8 cellular contexts compared by ENCODE assay signal in the genomic region with DNA sequence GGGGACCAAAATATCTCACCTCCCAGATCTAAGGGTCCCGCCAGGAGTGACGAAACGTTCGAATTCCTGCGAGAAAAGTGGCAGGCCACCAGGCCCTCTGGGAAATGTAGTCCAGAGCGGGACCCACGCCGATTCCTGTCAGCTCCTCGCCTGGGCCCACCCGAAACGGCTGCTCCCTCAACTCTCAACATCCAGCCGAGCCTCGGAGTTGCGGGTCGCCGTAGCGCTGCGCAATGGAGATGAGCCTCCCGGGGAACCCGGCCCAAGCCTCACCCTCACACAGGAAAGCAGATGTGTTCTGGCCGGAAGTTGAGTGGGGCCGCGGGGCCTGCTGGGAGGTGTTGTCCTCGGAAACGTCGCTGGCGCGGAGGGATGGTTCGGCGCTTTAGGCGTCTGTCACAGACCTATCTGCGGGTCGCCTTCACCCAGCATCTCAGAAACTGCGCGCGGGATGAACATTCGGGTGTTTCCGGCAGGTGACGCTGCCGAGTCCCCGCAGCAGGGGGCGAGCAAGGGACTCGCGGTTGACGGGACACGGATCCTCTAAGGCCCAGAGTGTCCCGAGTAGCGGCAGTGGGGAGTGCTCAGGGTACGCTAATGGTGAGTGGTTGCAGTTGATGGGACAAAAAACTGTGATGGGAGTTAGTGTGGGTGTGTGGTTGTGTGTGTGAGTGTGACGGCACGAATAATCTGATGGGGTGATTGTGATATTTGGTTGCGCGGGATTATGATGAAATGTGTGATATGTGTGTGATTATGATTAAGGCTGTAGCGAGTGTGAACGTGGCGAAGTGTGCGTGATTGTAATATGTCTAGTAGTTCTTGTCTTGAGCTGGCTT. TPM values are rescaled to one million over a fixed set of nuclear protein-coding genes. Genes with fewer than 3 reads are reported as not detected.
DNase-seq lines count a peak whose midpoint lies in the region; ATAC-seq, FAIRE-seq and TF ChIP-seq lines count a peak whose summit lies in the region.

A gene (plus strand): TSS at position 341 of the 839 bp plus-strand sequence. CDS start 6,439 bp downstream, outside the sequence.
A gene (minus strand): TSS at position 300 of the 839 bp plus-strand sequence. CDS start 1,124 bp downstream, outside the sequence.

- no peaks in the 10 kb centered on the region for H3K27me3 Mint-ChIP-seq in activated B cell treated with CpG ODN at 0.5 μM for 24 hours

- H3K9me3 Mint-ChIP-seq in activated B cell treated with CpG ODN at 0.5 μM for 24 hours: peaks cover 9% of the 10 kb centered on the region

- no peaks in the 10 kb centered on the region for H3K27me3 ChIP-seq in small intestine (ENCODE audit: control insufficient read depth in 2 of 2, insufficient read depth in 2 of 2, low read length in 2 of 2)

- TF ChIP-seq CTCF in GM12865 (IDR thresholded peaks at IDR 0.05; ENCODE audit: insufficient read depth, low read depth, low read length, missing control alignments): peak; percentile 59
- no peak for TF ChIP-seq CTCF in activated B cell treated with CpG ODN at 0.5 μM for 24 hours (IDR thresholded peaks at IDR 0.05)
- TF ChIP-seq CTCF in cardiac fibroblast (IDR thresholded peaks at IDR 0.05; ENCODE audit: low read depth, low read length): peak; percentile 79

- peak within 1 kb of the TSS; percentile 91 for H3K4me3 Mint-ChIP-seq in activated B cell treated with CpG ODN at 0.5 μM for 24 hours

- no peak for FAIRE-seq in small intestine (lab: Jason Lieb, UNC)

- H3K36me3 ChIP-seq in small intestine (ENCODE audit: control insufficient read depth in 2 of 2, insufficient read depth in 2 of 2, low read length in 2 of 2): peaks cover 2% of the 10 kb centered on the region in 2 donors

- intact Hi-C loops in activated B cell treated with CpG ODN at 0.5 μM for 24 hours (cut with micrococcal nuclease): loop anchor here (1.0 to 10.0 kb wide), 14 partner anchors 57 to 553 kb away; a partner anchor contains a TSS

- peaks cover 0 to 3% of the 10 kb centered on the region in 2 donors for H3K4me1 ChIP-seq in small intestine (ENCODE audit: control insufficient read depth in 2 of 2, insufficient read depth in 1 of 2, low read depth in 1 of 2, low read length in 1 of 2)

- CTCF ChIA-PET in activated B cell treated with CpG ODN at 0.5 μM for 24 hours (lab: Charles Lee): no interaction called here

- H3K4me3 ChIP-seq in GM12865 (ENCODE audit: low read depth, low read length) (peak within 1 kb of the TSS; percentile 73), cardiac fibroblast (replicated peaks in 1 of 2; ENCODE audit: low read depth in 2 of 2, low read length in 2 of 2) (peak within 1 kb of the TSS; percentile 87 to 94), small intestine (ENCODE audit: low read depth in 1 of 2, low read length in 2 of 2) (peak within 1 kb of the TSS; percentile 76 to 81)

- DNase-seq in GM12865 (ENCODE audit: low read depth): peak; percentile 94
- peak; percentile 73 to 82 for DNase-seq in NCI-H1930 (lab: John Stamatoyannopoulos, UW)
- peak; percentile 87 for DNase-seq in activated B cell treated with CpG ODN at 0.5 μM for 24 hours
- peak; percentile 90 to 92 for DNase-seq in cardiac fibroblast (ENCODE audit: low read depth in 2 of 2)
- DNase-seq in iPS-NIHi7 (ENCODE audit: extremely low spot score): peak; percentile 89
- peak; percentile 83 for DNase-seq in small intestine
- DNase-seq in SW480 (ENCODE audit: low spot score): no peak

- peaks cover 26% of the 10 kb centered on the region for H3K4me1 Mint-ChIP-seq in activated B cell treated with CpG ODN at 0.5 μM for 24 hours

- no peaks in the 10 kb centered on the region for H3K9me3 ChIP-seq in small intestine (ENCODE audit: control insufficient read depth, low read depth)

- H3K27ac ChIP-seq in small intestine (ENCODE audit: low read depth in 1 of 2, low read length in 1 of 2): peak within 1 kb of the TSS; percentile 78 to 100

- peaks cover 63% of the 10 kb centered on the region for H3K36me3 Mint-ChIP-seq in activated B cell treated with CpG ODN at 0.5 μM for 24 hours (ENCODE audit: low read depth)

- WGBS in small intestine, 3 donors: 0 to 2% (median 1%) methylated on average over 57 of the region's 57 CpGs

- ATAC-seq in HG02678 (IDR thresholded peaks at IDR 0.05; ENCODE audit: unreplicated experiment) (peak; percentile 93), activated B cell treated with CpG ODN at 0.5 μM for 24 hours (ENCODE audit: low read depth) (peak; percentile 93)

- POLR2A ChIA-PET in activated B cell treated with CpG ODN at 0.5 μM for 24 hours (lab: Charles Lee): interaction anchor here (0.8 to 1.2 kb wide), 6 partner anchors 66 to 553 kb away, joined by 3 to 8 read pairs (median 3); a partner anchor contains a TSS

- peak within 1 kb of the TSS; percentile 91 for H3K27ac Mint-ChIP-seq in activated B cell treated with CpG ODN at 0.5 μM for 24 hours

RNA-seq across cellular contexts. Expression of the first gene that starts in this region (rescaled TPM):
- 12.0 and 13.4 TPM in 2 replicates for total RNA-seq in activated B cell treated with CpG ODN at 0.5 μM for 24 hours
- polyA plus RNA-seq in small intestine: 1 to 10 TPM; 1.8 to 2.9 (median 2.7) TPM

RNA-seq across cellular contexts. Expression of the second gene that starts in this region (rescaled TPM):
- total RNA-seq in activated B cell treated with CpG ODN at 0.5 μM for 24 hours: 7.3 and 7.6 TPM in 2 replicates
- polyA plus RNA-seq in small intestine: under 1 TPM; 0.22 to 0.91 (median 0.81) TPM
